ENCODE assay signal across 25 cellular contexts in genomic region chr10:44316922-44317215, GRCh38.
DNase-seq lines count a peak whose midpoint lies in the region; ATAC-seq and TF ChIP-seq lines count a peak whose summit lies in the region.
"Had no signal": no experiment of that assay in that cellular context is flagged by ENCODE, and none has a peak within 500 bp of the region (broad histone marks: within the 10 kb centered on the region; RNA-seq: fewer than 3 reads in every experiment).

No MANE protein-coding gene starts in this region.

- CTCF ChIA-PET in activated CD4-positive, alpha-beta memory T cell treated with anti-CD3 and anti-CD28 coated beads for 36 hours (lab: Charles Lee), result interaction anchor here (1.6 kb wide), 1 partner anchor 634 kb away, joined by 3 read pairs; no protein-coding TSS in a partner anchor

- H3K36me3 ChIP-seq in HUES6 (ENCODE audit: control insufficient read depth, insufficient read depth, low read length) (no peaks in the 10 kb centered on the region), mesenchymal stem cell (ENCODE audit: control insufficient read depth in 1 of 2, insufficient read depth in 2 of 2, low read depth in 1 of 2, low read length in 2 of 2) (no peaks in the 10 kb centered on the region)
- H3K36me3 ChIP-seq: HAP-1, MG63, SJCRH30 had no signal

- H2AFZ ChIP-seq in mesenchymal stem cell (ENCODE audit: low read depth, low read length), result no peak overlapping the region
- H2AFZ ChIP-seq: PC-9 had no signal

- H2BK15ac ChIP-seq in mesenchymal stem cell (ENCODE audit: low read depth, poor library complexity, severe bottlenecking), result no peak overlapping the region

- H2AK5ac ChIP-seq in mesenchymal stem cell (ENCODE audit: low read length, severe bottlenecking), result no peak overlapping the region

- no peak overlapping the region for H2BK5ac ChIP-seq in mesenchymal stem cell (ENCODE audit: low read depth, low read length, poor library complexity, severe bottlenecking)

- no peak overlapping the region for H3K23ac ChIP-seq in mesenchymal stem cell (ENCODE audit: low read length in 2 of 2)

- no peak overlapping the region for H3K4ac ChIP-seq in mesenchymal stem cell (ENCODE audit: low read depth in 1 of 2, low read length in 2 of 2)

- H3K4me1 ChIP-seq in HUES6 (ENCODE audit: control insufficient read depth, insufficient read depth, low read length) (peaks cover 8% of the 10 kb centered on the region; the same call in 1 of the 2 replicates), mesenchymal stem cell (ENCODE audit: control insufficient read depth, insufficient read depth, low read depth, low read length) (peaks cover 5% of the 10 kb centered on the region)
- H3K4me1 ChIP-seq: HAP-1, SJCRH30 had no signal

- no peaks in the 10 kb centered on the region for H3K79me1 ChIP-seq in mesenchymal stem cell (replicated peaks; ENCODE audit: low read length, poor library complexity, severe bottlenecking)

- POLR2A ChIA-PET in activated CD4-positive, alpha-beta memory T cell treated with anti-CD3 and anti-CD28 coated beads for 36 hours (lab: Charles Lee), result no interaction called here

- TF ChIP-seq CTCF in endothelial cell (IDR thresholded peaks at IDR 0.05; ENCODE audit: unreplicated experiment), result no peak

- peak overlapping the region; percentile 43 for H3K4me3 ChIP-seq in HUES6 (ENCODE audit: low read depth, low read length)
- H3K4me3 ChIP-seq in mesenchymal stem cell (ENCODE audit: insufficient read depth in 1 of 2, low read depth in 1 of 2, low read length in 2 of 2), result no peak overlapping the region
- H3K4me3 ChIP-seq: HAP-1, MG63, PC-9, SJCRH30 had no signal

- H3K27ac ChIP-seq in HUES6 (ENCODE audit: low read depth, low read length) (no peak overlapping the region), mesenchymal stem cell (ENCODE audit: low read length, poor library complexity, severe bottlenecking) (no peak overlapping the region)
- H3K27ac ChIP-seq: 22Rv1, PC-9, SJCRH30 had no signal

- no peak overlapping the region for H2BK12ac ChIP-seq in mesenchymal stem cell (ENCODE audit: low read length in 2 of 2)

- peaks cover 11% of the 10 kb centered on the region for H3K27me3 ChIP-seq in HUES6 (ENCODE audit: control insufficient read depth, insufficient read depth, low read length)
- no peaks in the 10 kb centered on the region for H3K27me3 ChIP-seq in mesenchymal stem cell (ENCODE audit: control insufficient read depth in 1 of 2, insufficient read depth in 1 of 2, low read length in 2 of 2)
- H3K27me3 ChIP-seq: MG63, SJCRH30 had no signal

- H3K9ac ChIP-seq in HUES6 (ENCODE audit: low read length) (no peak overlapping the region), mesenchymal stem cell (ENCODE audit: low read length) (no peak overlapping the region)

- H3K4me2 ChIP-seq in mesenchymal stem cell (ENCODE audit: low read length, poor library complexity, severe bottlenecking), result no peak overlapping the region
- H3K4me2 ChIP-seq: PC-9 had no signal

- H3K27me3 Mint-ChIP-seq in activated T-cell treated with anti-CD3 and anti-CD28 coated beads, Interleukin-2, amount 50 U/mL, for 72 hours (ENCODE audit: low read depth), result peaks cover 7% of the 10 kb centered on the region
- H3K27me3 Mint-ChIP-seq in endothelial cell (ENCODE audit: unreplicated experiment) (no peaks in the 10 kb centered on the region), T-helper 17 cell (peaks cover 58% of the 10 kb centered on the region)
- peaks cover 6% of the 10 kb centered on the region for H3K27me3 Mint-ChIP-seq in activated CD4-positive, alpha-beta memory T cell treated with anti-CD3 and anti-CD28 coated beads for 36 hours

- no peak overlapping the region for H2BK120ac ChIP-seq in mesenchymal stem cell (ENCODE audit: low read depth, low read length)

- no peak for ATAC-seq in activated T-cell treated with anti-CD3 and anti-CD28 coated beads, Interleukin-2, amount 50 U/mL, for 72 hours (replicated peaks in 1 of 2)
- no peak for ATAC-seq in T-helper 17 cell
- ATAC-seq: Right ventricle myocardium inferior, SK-N-SH treated with all-trans-retinoic acid at 6 μM for 48 hours had no signal

- 79% methylated on average over 8 of the region's 8 CpGs for WGBS in mesenchymal stem cell

- H3K4me1 Mint-ChIP-seq in activated T-cell treated with anti-CD3 and anti-CD28 coated beads, Interleukin-2, amount 50 U/mL, for 72 hours (ENCODE audit: low read depth), result no peaks in the 10 kb centered on the region
- no peaks in the 10 kb centered on the region for H3K4me1 Mint-ChIP-seq in endothelial cell (ENCODE audit: unreplicated experiment)
- H3K4me1 Mint-ChIP-seq in activated CD4-positive, alpha-beta memory T cell treated with anti-CD3 and anti-CD28 coated beads for 36 hours (ENCODE audit: low read depth), result no peaks in the 10 kb centered on the region
- H3K4me1 Mint-ChIP-seq in T-helper 17 cell, result peaks cover 5% of the 10 kb centered on the region
- H3K4me1 Mint-ChIP-seq: B cell had no signal

- H3K27ac Mint-ChIP-seq in activated T-cell treated with anti-CD3 and anti-CD28 coated beads, Interleukin-2, amount 50 U/mL, for 72 hours, result peak overlapping the region; percentile 62
- H3K27ac Mint-ChIP-seq in endothelial cell (ENCODE audit: unreplicated experiment) (no peak overlapping the region), T-helper 17 cell (no peak overlapping the region)
- H3K27ac Mint-ChIP-seq in activated CD4-positive, alpha-beta memory T cell treated with anti-CD3 and anti-CD28 coated beads for 36 hours, result no peak overlapping the region
- H3K27ac Mint-ChIP-seq: B cell; CD4-positive, CD25-positive, alpha-beta regulatory T cell had no signal

- no peak for DNase-seq in activated T-cell treated with anti-CD3 and anti-CD28 coated beads, Interleukin-2, amount 50 U/mL, for 72 hours
- no peak for DNase-seq in activated T-cell treated with anti-CD3 and anti-CD28 coated beads, Interleukin-2, amount 50 U/mL, for 48 hours
- no peak for DNase-seq in endothelial cell (ENCODE audit: low spot score)
- DNase-seq in mesenchymal stem cell, result no peak
- DNase-seq in activated CD4-positive, alpha-beta memory T cell treated with anti-CD3 and anti-CD28 coated beads for 36 hours, result no peak
- DNase-seq in NCI-H524 (lab: John Stamatoyannopoulos, UW), result no peak
- no peak for DNase-seq in T-helper 17 cell
- DNase-seq: CD4-positive, CD25-positive, alpha-beta regulatory T cell; DMS79; EL; KBM-7; NCI-H1105 treated with DMSO at 0.1 percent for 48 hours; NCI-H2029; NCI-H446; NCI-H526; NK-92 treated with Interleukin-12 subunit alpha and Interleukin-12 subunit beta, amount 100 ng/mL, for 24 hours; PC-9; SJCRH30 had no signal

- H4K91ac ChIP-seq in mesenchymal stem cell (ENCODE audit: low read length), result no peak overlapping the region

- H3K14ac ChIP-seq in mesenchymal stem cell (ENCODE audit: low read length in 2 of 2), result no peak overlapping the region

- intact Hi-C loops in activated CD4-positive, alpha-beta memory T cell treated with anti-CD3 and anti-CD28 coated beads for 36 hours (cut with micrococcal nuclease), result no loop called here

- no peak overlapping the region for H3K4me3 Mint-ChIP-seq in activated T-cell treated with anti-CD3 and anti-CD28 coated beads, Interleukin-2, amount 50 U/mL, for 72 hours
- H3K4me3 Mint-ChIP-seq in endothelial cell (ENCODE audit: unreplicated experiment) (peak overlapping the region; percentile 60), T-helper 17 cell (no peak overlapping the region)
- H3K4me3 Mint-ChIP-seq in activated CD4-positive, alpha-beta memory T cell treated with anti-CD3 and anti-CD28 coated beads for 36 hours, result no peak overlapping the region
- H3K4me3 Mint-ChIP-seq: B cell; CD4-positive, CD25-positive, alpha-beta regulatory T cell had no signal

- no peak overlapping the region for H4K8ac ChIP-seq in mesenchymal stem cell (ENCODE audit: low read length)

- peaks cover 0 to 2% of the 10 kb centered on the region in 2 donors for H3K9me3 Mint-ChIP-seq in activated T-cell treated with anti-CD3 and anti-CD28 coated beads, Interleukin-2, amount 50 U/mL, for 72 hours
- H3K9me3 Mint-ChIP-seq in endothelial cell (ENCODE audit: unreplicated experiment), result peaks cover 3% of the 10 kb centered on the region
- no peaks in the 10 kb centered on the region for H3K9me3 Mint-ChIP-seq in activated CD4-positive, alpha-beta memory T cell treated with anti-CD3 and anti-CD28 coated beads for 36 hours

- H3K9me3 ChIP-seq in HUES6 (ENCODE audit: control insufficient read depth, insufficient read depth, low read depth, low read length), result no peaks in the 10 kb centered on the region
- no peaks in the 10 kb centered on the region for H3K9me3 ChIP-seq in mesenchymal stem cell (ENCODE audit: control insufficient read depth, low read length)
- H3K9me3 ChIP-seq in T-helper 17 cell (ENCODE audit: control insufficient read depth, low read length, poor library complexity, severe bottlenecking), result no peaks in the 10 kb centered on the region
- H3K9me3 ChIP-seq: HAP-1, MG63, SJCRH30 had no signal

- H3K18ac ChIP-seq in mesenchymal stem cell (ENCODE audit: low read depth in 1 of 2, low read length in 2 of 2), result no peak overlapping the region

- H3K36me3 Mint-ChIP-seq in activated T-cell treated with anti-CD3 and anti-CD28 coated beads, Interleukin-2, amount 50 U/mL, for 72 hours (ENCODE audit: insufficient read depth in 2 of 2), result no peaks in the 10 kb centered on the region
- H3K36me3 Mint-ChIP-seq in endothelial cell (ENCODE audit: low read depth, unreplicated experiment) (no peaks in the 10 kb centered on the region), T-helper 17 cell (ENCODE audit: low read depth) (no peaks in the 10 kb centered on the region)
- H3K36me3 Mint-ChIP-seq in activated CD4-positive, alpha-beta memory T cell treated with anti-CD3 and anti-CD28 coated beads for 36 hours, result no peaks in the 10 kb centered on the region
- H3K36me3 Mint-ChIP-seq: CD4-positive, CD25-positive, alpha-beta regulatory T cell had no signal
